9 cellular contexts compared by ENCODE assay signal in the genomic region with DNA sequence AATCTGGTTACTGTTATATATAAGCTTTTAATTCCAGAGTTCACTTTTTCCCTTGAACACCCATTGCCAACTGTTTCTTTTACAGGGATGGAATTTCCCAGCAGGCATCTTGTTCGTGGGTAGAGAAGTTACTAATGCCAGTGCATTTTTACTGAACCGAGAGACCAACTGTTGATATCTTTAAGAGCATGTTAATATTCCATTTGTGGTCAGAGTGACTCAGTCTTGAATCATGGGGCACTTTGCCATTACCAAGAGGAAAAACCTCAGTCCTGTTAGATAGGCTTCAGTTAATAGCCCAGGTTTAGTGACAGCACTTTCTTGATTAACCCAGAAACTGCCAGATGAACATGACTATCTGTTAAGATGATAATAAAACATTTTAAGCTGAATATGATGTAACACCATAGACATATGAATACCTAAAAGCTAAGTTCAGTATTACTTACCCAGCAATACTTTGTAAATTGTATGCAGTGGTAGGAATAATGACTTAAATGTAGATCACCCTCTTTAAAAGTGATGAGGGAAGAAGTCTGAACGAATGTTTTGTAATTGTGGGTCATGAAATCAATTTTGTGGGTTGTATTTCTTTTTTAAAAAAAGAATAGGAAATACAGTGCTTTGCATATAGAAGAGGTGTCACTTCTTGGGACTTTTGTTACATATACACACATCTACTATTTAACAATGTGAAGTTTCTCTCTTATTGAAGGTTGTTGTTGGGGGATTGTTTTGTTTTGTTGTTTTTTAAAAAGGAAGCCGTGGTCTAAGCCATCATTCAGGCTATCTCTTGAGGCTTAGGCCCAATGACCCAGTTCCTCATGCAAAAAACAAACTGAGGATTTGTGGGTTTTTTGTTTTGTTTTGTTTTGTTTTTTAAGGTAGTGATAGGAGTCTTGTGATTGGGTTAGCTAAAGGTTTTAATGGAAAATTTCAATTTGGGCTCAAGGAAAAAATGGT.
DNase-seq lines count a peak whose midpoint lies in the region; ATAC-seq lines count a peak whose summit lies in the region.
"Had no signal": no experiment of that assay in that cellular context is flagged by ENCODE, and none has a peak within 500 bp of the region (broad histone marks: within the 10 kb centered on the region; RNA-seq: fewer than 3 reads in every experiment).

No MANE protein-coding gene starts in this region.

- H3K36me3 Mint-ChIP-seq in effector memory CD8-positive, alpha-beta T cell (ENCODE audit: insufficient read depth), result peaks cover 2% of the 10 kb centered on the region

- no peaks in the 10 kb centered on the region for H3K27me3 Mint-ChIP-seq in effector memory CD8-positive, alpha-beta T cell
- H3K27me3 Mint-ChIP-seq: activated naive CD8-positive, alpha-beta T cell treated with anti-CD3 and anti-CD28 coated beads, Interleukin-2, amount 10 ng/mL, durations not matched to agents 7 days and 5 days had no signal

- DNase-seq in Right ventricle myocardium inferior (ENCODE audit: missing footprints) (no peak), cardiac septum (ENCODE audit: low spot score) (no peak), RKO (ENCODE audit: low spot score) (peak; percentile 95), non-pigmented ciliary epithelial cell (ENCODE audit: low read depth) (peak; percentile 96), COR-L47 (lab: John Stamatoyannopoulos, UW) (no peak), pons (ENCODE audit: low spot score) (no peak)
- DNase-seq in effector memory CD8-positive, alpha-beta T cell, result no peak
- DNase-seq: activated naive CD8-positive, alpha-beta T cell treated with anti-CD3 and anti-CD28 coated beads, Interleukin-2, amount 10 ng/mL, durations not matched to agents 7 days and 5 days had no signal

- H3K27ac Mint-ChIP-seq in effector memory CD8-positive, alpha-beta T cell, result peak overlapping the region in 1 of 2 donors; percentile 51
- H3K27ac Mint-ChIP-seq: activated naive CD8-positive, alpha-beta T cell treated with anti-CD3 and anti-CD28 coated beads, Interleukin-2, amount 10 ng/mL, durations not matched to agents 7 days and 5 days had no signal

- intact Hi-C loops in Right ventricle myocardium inferior (cut with DNase I) (loop anchor here (2.0 to 5.0 kb wide), 2 partner anchors 45 to 96 kb away; a partner anchor contains a TSS), cardiac septum (cut with DNase I) (loop anchor here (2.0 kb wide), 1 partner anchor 96 kb away; a partner anchor contains a TSS)

- H3K4me3 Mint-ChIP-seq in effector memory CD8-positive, alpha-beta T cell, result peak overlapping the region in 1 of 2 donors; percentile 32
- H3K4me3 Mint-ChIP-seq: activated naive CD8-positive, alpha-beta T cell treated with anti-CD3 and anti-CD28 coated beads, Interleukin-2, amount 10 ng/mL, durations not matched to agents 7 days and 5 days had no signal

- peaks cover 15% of the 10 kb centered on the region in 2 donors for H3K4me1 Mint-ChIP-seq in effector memory CD8-positive, alpha-beta T cell (ENCODE audit: low read depth in 2 of 2)

- no peaks in the 10 kb centered on the region for H3K9me3 Mint-ChIP-seq in effector memory CD8-positive, alpha-beta T cell
- H3K9me3 Mint-ChIP-seq: activated naive CD8-positive, alpha-beta T cell treated with anti-CD3 and anti-CD28 coated beads, Interleukin-2, amount 10 ng/mL, durations not matched to agents 7 days and 5 days had no signal

- peak; percentile 86 for ATAC-seq in Right ventricle myocardium inferior
- ATAC-seq in effector memory CD8-positive, alpha-beta T cell (replicated peaks), result peak; percentile 66
- ATAC-seq in HG02798 (IDR thresholded peaks at IDR 0.05; ENCODE audit: poor library complexity, unreplicated experiment), result no peak

Comparison
In these comparisons a context has a peak if more than half of its experiments do, and no peak if none do; other contexts are left out.
1. DNase-seq: peak in RKO (single experiment) and non-pigmented ciliary epithelial cell (single experiment); none in Right ventricle myocardium inferior (single experiment), cardiac septum (single experiment), effector memory CD8-positive, alpha-beta T cell (0 of 3), COR-L47 (single experiment) and pons (single experiment).